Comparison of ENCODE assay signal across 13 cellular contexts in the genomic region with DNA sequence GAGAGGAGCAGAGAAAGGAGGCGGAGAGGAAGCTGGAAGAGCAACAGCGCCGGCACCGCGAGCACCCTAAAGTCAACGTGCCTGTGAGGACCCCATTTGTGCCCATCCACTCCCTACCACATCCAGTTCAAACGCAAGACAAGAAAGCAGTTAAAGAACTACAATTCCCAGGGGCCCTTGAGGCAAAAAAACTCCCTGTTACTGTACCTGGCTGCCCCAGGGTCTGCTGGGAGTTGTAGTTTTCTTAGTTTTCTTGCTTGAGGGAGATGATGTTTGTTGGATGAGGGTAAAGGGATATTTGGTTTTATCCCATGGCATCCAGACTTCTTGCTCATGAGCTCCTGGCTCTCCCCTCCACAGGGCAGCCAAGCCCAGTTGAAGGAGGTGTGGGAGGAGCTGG. TPM values are rescaled to one million over a fixed set of nuclear protein-coding genes. Genes with fewer than 3 reads are reported as not detected.
DNase-seq lines count a peak whose midpoint lies in the region; ATAC-seq, FAIRE-seq and TF ChIP-seq lines count a peak whose summit lies in the region.
"Had no signal": no experiment of that assay in that cellular context is flagged by ENCODE, and none has a peak within 500 bp of the region (broad histone marks: within the 10 kb centered on the region; RNA-seq: fewer than 3 reads in every experiment).

No MANE protein-coding gene starts in this region.

- CTCF ChIA-PET in SK-N-SH (lab: Yijun Ruan, JAX) (no interaction called here), HEK293 (lab: Yijun Ruan, JAX) (no interaction called here)

- no peak overlapping the region for H2AFZ ChIP-seq in SK-N-SH (ENCODE audit: low read depth)

- no peak for DNase-seq in SK-N-SH
- peak in 5 of 10 donors; percentile 21 to 44 (median 31) for DNase-seq in naive thymus-derived CD8-positive, alpha-beta T cell
- no peak for DNase-seq in GM13977 (ENCODE audit: low spot score)
- no peak for DNase-seq in 8988T
- DNase-seq: activated naive CD4-positive, alpha-beta T cell; hippocampal formation; NCI-H524 treated with DMSO at 0.1 percent for 48 hours; stimulated activated CD4-positive, alpha-beta T cell treated with anti-CD3 and anti-CD28 coated beads, Interleukin-12 subunit alpha, Interleukin-12 subunit beta, amount 100 ng/mL, for 4 hours had no signal

- H3K4me2 ChIP-seq in SK-N-SH, result no peak overlapping the region

- H3K4me3 ChIP-seq in SK-N-SH (ENCODE audit: low read depth in 2 of 2, low read length in 1 of 2) (no peak overlapping the region), HEK293 (ENCODE audit: low read depth, low read length) (no peak overlapping the region)

- peaks cover 4 to 79% (median 20%) of the 10 kb centered on the region in 3 donors for H3K36me3 Mint-ChIP-seq in naive thymus-derived CD8-positive, alpha-beta T cell

- peak overlapping the region in 2 of 10 donors; percentile 31 to 52 for H3K27ac Mint-ChIP-seq in naive thymus-derived CD8-positive, alpha-beta T cell

- no peak overlapping the region for H3K4me3 Mint-ChIP-seq in naive thymus-derived CD8-positive, alpha-beta T cell

- H3K36me3 ChIP-seq in SK-N-SH (replicated peaks in 1 of 2; ENCODE audit: control insufficient read depth in 1 of 2, insufficient read depth in 2 of 2, low read length in 1 of 2) (peaks cover 23 to 41% of the 10 kb centered on the region in 2 experiments), HEK293 (ENCODE audit: control insufficient read depth in 2 of 2, insufficient read depth in 1 of 2, low read length in 2 of 2) (peaks cover 59 to 64% of the 10 kb centered on the region in 2 experiments)

- H3F3A ChIP-seq in SK-N-SH (replicated peaks; ENCODE audit: insufficient read depth), result no peaks in the 10 kb centered on the region

- no peaks in the 10 kb centered on the region for H3K27me3 Mint-ChIP-seq in naive thymus-derived CD8-positive, alpha-beta T cell

- TF ChIP-seq EP300 in SK-N-SH (IDR thresholded peaks at IDR 0.05; ENCODE audit: borderline replicate concordance in 1 of 2, low read depth in 1 of 2, low read length in 1 of 2), result no peak

- H3K9ac ChIP-seq in SK-N-SH, result no peak overlapping the region

- peaks cover 0 to 3% (median 3%) of the 10 kb centered on the region in 4 donors for H3K4me1 Mint-ChIP-seq in naive thymus-derived CD8-positive, alpha-beta T cell

- H3K4me1 ChIP-seq in SK-N-SH (ENCODE audit: control insufficient read depth in 1 of 2, insufficient read depth in 2 of 2, low read depth in 1 of 2, low read length in 1 of 2) (no peaks in the 10 kb centered on the region), HEK293 (ENCODE audit: control insufficient read depth, insufficient read depth, low read length) (no peaks in the 10 kb centered on the region)

- no peak overlapping the region for H3K27ac ChIP-seq in SK-N-SH (ENCODE audit: low read depth in 2 of 2, low read length in 1 of 2)
- H3K27ac ChIP-seq in HEK293 (ENCODE audit: extremely low read depth, low read depth, low read length), result no peak overlapping the region

- no peaks in the 10 kb centered on the region for H4K20me1 ChIP-seq in SK-N-SH (ENCODE audit: insufficient read depth)

- WGBS in SK-N-SH (ENCODE audit: low lambda C conversion rate), result 93% methylated on average over 7 of the region's 7 CpGs

- TF ChIP-seq RAD21 in SK-N-SH (IDR thresholded peaks at IDR 0.05; ENCODE audit: low read length), result no peak

- TF ChIP-seq CTCF in SK-N-SH (IDR thresholded peaks at IDR 0.05) (no peak), HEK293 (tag by site-specific recombination; IDR thresholded peaks at IDR 0.05) (no peak), GM13977 (IDR thresholded peaks at IDR 0.05; ENCODE audit: extremely low read depth, insufficient read depth, missing control alignments) (no peak)

- in situ Hi-C loops in GM13977 (cut with MboI; ENCODE audit: low pct_unique_long_range_greater_than_20kb, low sequenced_read_pairs, unreplicated experiment), result no loop called here

- H3K79me2 ChIP-seq in SK-N-SH (ENCODE audit: insufficient read depth), result no peaks in the 10 kb centered on the region

- H3K27me3 ChIP-seq in SK-N-SH (ENCODE audit: insufficient read depth), result no peaks in the 10 kb centered on the region

- POLR2A ChIA-PET in SK-N-SH (lab: Yijun Ruan, JAX), result no interaction called here
- POLR2A ChIA-PET in HEK293 (lab: Yijun Ruan, JAX), result interaction anchor here (0.6 to 0.9 kb wide), 4 partner anchors 11 to 43 kb away, joined by 3 to 5 read pairs (median 3); partner anchors contain the start of gene DHDH
- POLR2A ChIA-PET in naive thymus-derived CD8-positive, alpha-beta T cell (lab: Charles Lee), result interaction anchor here (0.7 kb wide), 1 partner anchor 20 kb away, joined by 5 read pairs; no protein-coding TSS in a partner anchor

- H3K9me2 ChIP-seq in SK-N-SH, result no peaks in the 10 kb centered on the region

- no peaks in the 10 kb centered on the region for H3K9me3 Mint-ChIP-seq in naive thymus-derived CD8-positive, alpha-beta T cell

- peak; percentile 59; the same call in 2 of the 3 replicates for ATAC-seq in SK-N-SH treated with all-trans-retinoic acid at 6 μM for 48 hours
- peak; percentile 50 to 69 for ATAC-seq in naive thymus-derived CD8-positive, alpha-beta T cell
- no peak for ATAC-seq in GM21526 (IDR thresholded peaks at IDR 0.05; ENCODE audit: low FRiP score, unreplicated experiment)

- H3K9me3 ChIP-seq in SK-N-SH, result no peaks in the 10 kb centered on the region
- no peaks in the 10 kb centered on the region for H3K9me3 ChIP-seq in HEK293 (ENCODE audit: control insufficient read depth, insufficient read depth, low read depth, low read length)

- peak; percentile 5 for FAIRE-seq in TTC549 (lab: Jason Lieb, UNC)

TF ChIP-seq in SK-N-SH treated with all-trans-retinoic acid at 6 μM for 48 hours, 23 proteins besides CTCF, POLR2A, EP300 and RAD21 (continues in another document):
- TF ChIP-seq SNAI2 (CRISPR knock-in tag; IDR thresholded peaks at IDR 0.05), result no peak

TF ChIP-seq in SK-N-SH, 30 proteins besides CTCF, POLR2A, EP300 and RAD21 (continues in another document):
- no peak for TF ChIP-seq ELF1 (IDR thresholded peaks at IDR 0.05)
- no peak for TF ChIP-seq SMC3 (IDR thresholded peaks at IDR 0.05; ENCODE audit: low read depth, low read length)
- TF ChIP-seq FOXJ3 (CRISPR knock-in tag; IDR thresholded peaks at IDR 0.05), result no peak
- TF ChIP-seq, protein P1, sequence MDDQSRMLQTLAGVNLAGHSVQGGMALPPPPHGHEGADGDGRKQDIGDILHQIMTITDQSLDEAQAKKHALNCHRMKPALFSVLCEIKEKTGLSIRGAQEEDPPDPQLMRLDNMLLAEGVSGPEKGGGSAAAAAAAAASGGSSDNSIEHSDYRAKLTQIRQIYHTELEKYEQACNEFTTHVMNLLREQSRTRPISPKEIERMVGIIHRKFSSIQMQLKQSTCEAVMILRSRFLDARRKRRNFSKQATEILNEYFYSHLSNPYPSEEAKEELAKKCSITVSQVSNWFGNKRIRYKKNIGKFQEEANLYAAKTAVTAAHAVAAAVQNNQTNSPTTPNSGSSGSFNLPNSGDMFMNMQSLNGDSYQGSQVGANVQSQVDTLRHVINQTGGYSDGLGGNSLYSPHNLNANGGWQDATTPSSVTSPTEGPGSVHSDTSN (IDR thresholded peaks at IDR 0.05), result no peak
- no peak for TF ChIP-seq TAF1 (IDR thresholded peaks at IDR 0.05; ENCODE audit: borderline replicate concordance, low read depth, low read length)

TF ChIP-seq in HEK293, 187 proteins besides CTCF, POLR2A, EP300 and RAD21:
- TF ChIP-seq ZNF670 (tag by site-specific recombination; IDR thresholded peaks at IDR 0.05; ENCODE audit: low read depth) (no peak), ZNF76 (tag by site-specific recombination; IDR thresholded peaks at IDR 0.05; ENCODE audit: borderline replicate concordance, low read depth) (peak; percentile 96)

RNA-seq across cellular contexts. Expression of gene NUCB1, which starts 13.0 kb away (rescaled TPM):
- polyA plus RNA-seq in SK-N-SH (2012; rRNA removed), result 259 and 397 TPM in 2 replicates
- polyA plus RNA-seq in SK-N-SH (2012; cell fraction: cytosol; rRNA removed), result 165 and 222 TPM in 2 replicates
- 315 and 460 TPM in 2 replicates for polyA plus RNA-seq in SK-N-SH (2012; cell fraction: nucleus; rRNA removed)
- total RNA-seq in naive thymus-derived CD8-positive, alpha-beta T cell, result 100 to 1,000 TPM; 106 to 113 TPM
- 100 to 1,000 TPM in 1 of 3 donors, 10 to 100 TPM in 2; 48.6 to 119 (median 82.5) TPM for polyA plus RNA-seq in naive thymus-derived CD8-positive, alpha-beta T cell

RNA-seq across cellular contexts. Expression of gene TULP2, which starts 14.6 kb away (rescaled TPM):
- 0.03 and 0.08 TPM in 2 replicates for polyA plus RNA-seq in SK-N-SH (2012; rRNA removed)
- 0.01 and 0.04 TPM in 2 replicates for polyA plus RNA-seq in SK-N-SH (2012; cell fraction: cytosol; rRNA removed)
- 0.02 and 0.25 TPM in 2 replicates for polyA plus RNA-seq in SK-N-SH (2012; cell fraction: nucleus; rRNA removed)
- total RNA-seq in naive thymus-derived CD8-positive, alpha-beta T cell, result not detected
- polyA plus RNA-seq in naive thymus-derived CD8-positive, alpha-beta T cell, result under 1 TPM in 1 of 3 donors, not detected in 2; 0.08 TPM
- total RNA-seq: myocyte had no signal

RNA-seq across cellular contexts. Expression of gene DHDH, which starts 20.4 kb away (rescaled TPM):
- 0.31 and 0.72 TPM in 2 replicates for polyA plus RNA-seq in SK-N-SH (2012; rRNA removed)
- 0.30 and 0.34 TPM in 2 replicates for polyA plus RNA-seq in SK-N-SH (2012; cell fraction: cytosol; rRNA removed)
- 0.37 and 0.45 TPM in 2 replicates for polyA plus RNA-seq in SK-N-SH (2012; cell fraction: nucleus; rRNA removed)
- total RNA-seq in naive thymus-derived CD8-positive, alpha-beta T cell, result 1 to 10 TPM; 1.8 to 2.3 TPM
- 1 to 10 TPM in 2 of 3 donors, under 1 TPM in 1; 0.67 to 2.4 (median 2.0) TPM for polyA plus RNA-seq in naive thymus-derived CD8-positive, alpha-beta T cell

RNA-seq across cellular contexts. Expression of gene PPP1R15A, which starts 40.9 kb away (rescaled TPM):
- polyA plus RNA-seq in SK-N-SH (2012; rRNA removed), result 62.3 and 73.7 TPM in 2 replicates
- polyA plus RNA-seq in SK-N-SH (2012; cell fraction: cytosol; rRNA removed), result 63.6 and 64.3 TPM in 2 replicates
- polyA plus RNA-seq in SK-N-SH (2012; cell fraction: nucleus; rRNA removed), result 89.1 and 95.9 TPM in 2 replicates
- 10 to 100 TPM; 56.9 to 59.9 TPM for total RNA-seq in naive thymus-derived CD8-positive, alpha-beta T cell
- 10 to 100 TPM; 17.2 to 47.3 (median 43.1) TPM for polyA plus RNA-seq in naive thymus-derived CD8-positive, alpha-beta T cell

RNA-seq across cellular contexts. Expression of gene BAX, which starts 41.6 kb away (rescaled TPM):
- polyA plus RNA-seq in SK-N-SH (2012; rRNA removed), result 278 and 640 TPM in 2 replicates
- 233 and 284 TPM in 2 replicates for polyA plus RNA-seq in SK-N-SH (2012; cell fraction: cytosol; rRNA removed)
- polyA plus RNA-seq in SK-N-SH (2012; cell fraction: nucleus; rRNA removed), result 332 and 395 TPM in 2 replicates
- total RNA-seq in naive thymus-derived CD8-positive, alpha-beta T cell, result 100 to 1,000 TPM; 170 to 181 TPM
- polyA plus RNA-seq in naive thymus-derived CD8-positive, alpha-beta T cell, result 10 to 100 TPM; 58.5 to 97.1 (median 83.1) TPM
